Comparison of ENCODE assay signal across 8 cellular contexts in the genomic region with DNA sequence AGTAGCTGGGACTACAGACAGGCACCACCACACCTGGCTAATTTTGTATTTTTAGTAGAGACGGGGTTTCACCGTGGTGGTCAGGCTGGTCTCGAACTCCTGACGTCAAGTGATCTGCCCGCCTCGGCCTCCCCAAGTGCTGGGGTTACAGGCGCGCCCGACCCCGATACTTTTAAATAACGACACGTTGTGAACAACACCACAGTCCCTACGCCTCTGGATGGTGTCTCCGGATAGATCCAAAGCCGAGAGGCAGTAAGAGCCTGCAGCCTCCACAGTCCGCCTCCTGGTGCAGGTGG. TPM values are rescaled to one million over a fixed set of nuclear protein-coding genes. Genes with fewer than 3 reads are reported as not detected.
A peak's percentile ranks its signal among the peaks of the same experiment; 100 is the strongest.
DNase-seq lines count a peak whose midpoint lies in the region; ATAC-seq, FAIRE-seq and TF ChIP-seq lines count a peak whose summit lies in the region.
"Not testable (repeated sequence)": the region's sequence is repeated elsewhere in the genome, so short reads cannot be mapped to it uniquely, and the experiment has no call there.

No MANE protein-coding gene starts in this region.

- POLR2A ChIA-PET in CD4-positive, alpha-beta memory T cell (lab: Charles Lee; ENCODE audit: partially characterized antibody) = not testable (repeated sequence)

- TF ChIP-seq CTCF in endothelial cell (IDR thresholded peaks at IDR 0.05; ENCODE audit: unreplicated experiment); keratinocyte (optimal IDR thresholded peaks at IDR 0.05 in 1 of 3, IDR thresholded peaks at IDR 0.05 in 1 of 3, conservative IDR thresholded peaks at IDR 0.05 in 1 of 3; ENCODE audit: extremely low read depth in 1 of 3, insufficient read depth in 2 of 3, low read length in 3 of 3); testis (IDR thresholded peaks at IDR 0.05): not testable (repeated sequence)

- not testable (repeated sequence) for TF ChIP-seq POLR2A in testis (IDR thresholded peaks at IDR 0.05)

- ATAC-seq in HG02852 (IDR thresholded peaks at IDR 0.05; ENCODE audit: unreplicated experiment) = peak; percentile 27

- H3K4me1 ChIP-seq in CD4-positive, alpha-beta memory T cell (ENCODE audit: insufficient read depth, low read length); SJCRH30; testis: not testable (repeated sequence)
- H3K4me1 ChIP-seq in keratinocyte (ENCODE audit: control insufficient read depth, extremely low read depth, insufficient read depth, low read length) (peaks cover 57% of the 10 kb centered on the region), neuron (ENCODE audit: insufficient read depth, low read length) (peaks cover 14% of the 10 kb centered on the region)

- H3K27ac ChIP-seq in CD4-positive, alpha-beta memory T cell (ENCODE audit: low read depth, low read length); SJCRH30: not testable (repeated sequence)
- H3K27ac ChIP-seq in keratinocyte (ENCODE audit: control insufficient read depth, insufficient read depth, low read length) (peak overlapping the region; percentile 100), testis (peak overlapping the region; percentile 55 to 68)

- FAIRE-seq in keratinocyte (lab: Jason Lieb, UNC) = not testable (repeated sequence)

- WGBS in testis, 2 donors = 26 to 33% methylated on average over 9 to 16 of the region's 16 CpGs

- H3K9me1 ChIP-seq in keratinocyte (ENCODE audit: control insufficient read depth, extremely low read depth, insufficient read depth, low read length) = not testable (repeated sequence)

- H4K20me1 ChIP-seq in keratinocyte (ENCODE audit: control insufficient read depth, extremely low read depth, insufficient read depth, low read length) = not testable (repeated sequence)

- H3K36me3 Mint-ChIP-seq in CD4-positive, alpha-beta memory T cell; endothelial cell (ENCODE audit: low read depth, unreplicated experiment): not testable (repeated sequence)
- H3K36me3 Mint-ChIP-seq in activated naive CD8-positive, alpha-beta T cell treated with anti-CD3 and anti-CD28 coated beads for 36 hours = peaks cover 31% of the 10 kb centered on the region

- peak overlapping the region in 1 of 2 donors; percentile 46 for H3K4me3 ChIP-seq in CD4-positive, alpha-beta memory T cell (ENCODE audit: low read length in 2 of 2)
- H3K4me3 ChIP-seq in SJCRH30 = peak overlapping the region; percentile 76
- H3K4me3 ChIP-seq in keratinocyte (ENCODE audit: control insufficient read depth in 2 of 3, extremely low read depth in 1 of 3, insufficient read depth in 2 of 3, low read depth in 1 of 3, low read length in 3 of 3) = peak overlapping the region; percentile 71 to 80 (median 74)
- peak overlapping the region; percentile 66 for H3K4me3 ChIP-seq in neuron (ENCODE audit: low read length)
- H3K4me3 ChIP-seq in testis = peak overlapping the region; percentile 66 to 80

- not testable (repeated sequence) for H3K36me3 ChIP-seq in CD4-positive, alpha-beta memory T cell (ENCODE audit: insufficient read depth, low read length); SJCRH30; keratinocyte (ENCODE audit: control insufficient read depth in 2 of 2, extremely low read depth in 1 of 2, insufficient read depth in 2 of 2, low read length in 2 of 2); neuron (ENCODE audit: insufficient read depth, low read length); testis (ENCODE audit: low read depth, missing control alignments)

- peak overlapping the region; percentile 49 to 73 (median 67) for H3K4me3 Mint-ChIP-seq in CD4-positive, alpha-beta memory T cell
- peak overlapping the region; percentile 76 for H3K4me3 Mint-ChIP-seq in activated naive CD8-positive, alpha-beta T cell treated with anti-CD3 and anti-CD28 coated beads for 36 hours
- H3K4me3 Mint-ChIP-seq in endothelial cell (ENCODE audit: unreplicated experiment) = peak overlapping the region; percentile 83

- peak overlapping the region; percentile 84 for H3K4me2 ChIP-seq in keratinocyte (ENCODE audit: control insufficient read depth, extremely low read depth, insufficient read depth, low read depth, low read length)

- peaks cover 30% of the 10 kb centered on the region for H3K79me2 ChIP-seq in keratinocyte (ENCODE audit: control insufficient read depth, insufficient read depth, low read length)

- not testable (repeated sequence) for H3K9me3 Mint-ChIP-seq in CD4-positive, alpha-beta memory T cell; activated naive CD8-positive, alpha-beta T cell treated with anti-CD3 and anti-CD28 coated beads for 36 hours; endothelial cell (ENCODE audit: unreplicated experiment)

- peak overlapping the region; percentile 86 for H3K9ac ChIP-seq in keratinocyte (ENCODE audit: control insufficient read depth, extremely low read depth, insufficient read depth, low read length)

- H3K27me3 ChIP-seq in CD4-positive, alpha-beta memory T cell (ENCODE audit: insufficient read depth, low read length); SJCRH30; keratinocyte (ENCODE audit: control insufficient read depth, extremely low read depth, insufficient read depth, low read length); neuron (ENCODE audit: insufficient read depth, low read length); testis: not testable (repeated sequence)

- CTCF ChIA-PET in CD4-positive, alpha-beta memory T cell (lab: Charles Lee; ENCODE audit: partially characterized antibody) = not testable (repeated sequence)

- H3K9me3 ChIP-seq in CD4-positive, alpha-beta memory T cell (ENCODE audit: control insufficient read depth in 1 of 2, low read length in 2 of 2); SJCRH30 (replicated peaks); keratinocyte (ENCODE audit: control insufficient read depth, low read depth, low read length); neuron (ENCODE audit: low read length); testis: not testable (repeated sequence)

- not testable (repeated sequence) for DNase-seq in CD4-positive, alpha-beta memory T cell; SJCRH30; activated naive CD8-positive, alpha-beta T cell treated with anti-CD3 and anti-CD28 coated beads for 36 hours; endothelial cell (ENCODE audit: low spot score); keratinocyte (ENCODE audit: low read depth, low spot score); testis

- dilution Hi-C loops in keratinocyte (cut with MboI; ENCODE audit: extremely low pct_ligation_motif_present, low sequenced_read_pairs) = not testable (repeated sequence)

- intact Hi-C loops in CD4-positive, alpha-beta memory T cell (cut with micrococcal nuclease); testis (cut with DNase I; ENCODE audit: low total_unique reads): not testable (repeated sequence)

- H3K27me3 Mint-ChIP-seq in CD4-positive, alpha-beta memory T cell; activated naive CD8-positive, alpha-beta T cell treated with anti-CD3 and anti-CD28 coated beads for 36 hours; endothelial cell (ENCODE audit: unreplicated experiment): not testable (repeated sequence)

- H3K4me1 Mint-ChIP-seq in CD4-positive, alpha-beta memory T cell = peaks cover 0 to 11% (median 5%) of the 10 kb centered on the region in 4 donors
- H3K4me1 Mint-ChIP-seq in activated naive CD8-positive, alpha-beta T cell treated with anti-CD3 and anti-CD28 coated beads for 36 hours = peaks cover 24% of the 10 kb centered on the region
- peaks cover 15% of the 10 kb centered on the region for H3K4me1 Mint-ChIP-seq in endothelial cell (ENCODE audit: unreplicated experiment)

- peak overlapping the region in 1 of 7 donors; percentile 6 for H3K27ac Mint-ChIP-seq in CD4-positive, alpha-beta memory T cell
- H3K27ac Mint-ChIP-seq in activated naive CD8-positive, alpha-beta T cell treated with anti-CD3 and anti-CD28 coated beads for 36 hours = peak overlapping the region; percentile 29
- H3K27ac Mint-ChIP-seq in endothelial cell (ENCODE audit: unreplicated experiment) = not testable (repeated sequence)

- H2AFZ ChIP-seq in keratinocyte (ENCODE audit: control insufficient read depth, low read length) (peak overlapping the region; percentile 25), neuron (ENCODE audit: low read depth, low read length) (peak overlapping the region; percentile 90)

RNA-seq across cellular contexts. Expression of a gene that starts 0.8 kb away (rescaled TPM):
- under 1 TPM; 0.42 to 0.55 TPM for total RNA-seq in CD4-positive, alpha-beta memory T cell
- polyA plus RNA-seq in CD4-positive, alpha-beta memory T cell = under 1 TPM in 1 of 2 donors, not detected in 1; 0.47 TPM
- total RNA-seq in SJCRH30 (2014; rRNA removed; shearing (Covaris generic)) = 11.0 and 12.3 TPM in 2 replicates
- total RNA-seq in activated naive CD8-positive, alpha-beta T cell treated with anti-CD3 and anti-CD28 coated beads for 36 hours = 10 to 100 TPM; 22.6 to 26.7 TPM
- 24.6 TPM for total RNA-seq in endothelial cell (ENCODE audit: unreplicated experiment)
- polyA plus RNA-seq in keratinocyte = 34.1 to 44.3 TPM (median 41.1 TPM) in 3 replicates
- polyA plus RNA-seq in keratinocyte (2011; ENCODE audit: low read depth) = 10.9 TPM
- polyA plus RNA-seq in keratinocyte (2011; cell fraction: cytosol; rRNA removed) = 34.1 and 36.9 TPM in 2 replicates
- 39.3 and 44.7 TPM in 2 replicates for polyA plus RNA-seq in keratinocyte (2011; cell fraction: nucleus; rRNA removed)
- 25.2 and 45.1 TPM in 2 replicates for polyA plus RNA-seq in keratinocyte (2012; ENCODE audit: low replicate concordance)
- polyA minus RNA-seq in keratinocyte = 47.0 to 93.3 TPM (median 50.5 TPM) in 3 replicates
- polyA minus RNA-seq in keratinocyte (2011; cell fraction: cytosol; rRNA and poly(A)+ RNA removed) = 43.4 TPM
- polyA minus RNA-seq in keratinocyte (2011; cell fraction: nucleus; rRNA and poly(A)+ RNA removed) = 20.7 and 34.0 TPM in 2 replicates
- 10 to 100 TPM in 1 of 2 donors, 1 to 10 TPM in 1; 5.8 to 14.8 TPM for total RNA-seq in testis
- polyA plus RNA-seq in testis (ENCODE audit: insufficient read depth, low read depth, low replicate concordance) = 20.9 TPM

RNA-seq across cellular contexts. Expression of a gene that starts 17.0 kb away (rescaled TPM):
- total RNA-seq in CD4-positive, alpha-beta memory T cell = 10 to 100 TPM; 81.1 to 90.8 TPM
- polyA plus RNA-seq in CD4-positive, alpha-beta memory T cell = 1 to 10 TPM; 3.8 to 7.0 TPM
- total RNA-seq in SJCRH30 (2014; rRNA removed; shearing (Covaris generic)) = 10.4 and 13.2 TPM in 2 replicates
- total RNA-seq in activated naive CD8-positive, alpha-beta T cell treated with anti-CD3 and anti-CD28 coated beads for 36 hours = 10 to 100 TPM; 51.0 to 57.7 TPM
- total RNA-seq in endothelial cell (ENCODE audit: unreplicated experiment) (60.0 TPM), testis (10 to 100 TPM; 64.3 to 78.0 TPM)
- polyA plus RNA-seq in keratinocyte (32.0 to 38.2 TPM (median 33.2 TPM) in 3 replicates), testis (ENCODE audit: insufficient read depth, low read depth, low replicate concordance) (60.4 TPM)
- 117 TPM for polyA plus RNA-seq in keratinocyte (2011; ENCODE audit: low read depth)
- polyA plus RNA-seq in keratinocyte (2011; cell fraction: cytosol; rRNA removed) = 29.3 and 30.1 TPM in 2 replicates
- 61.1 and 74.0 TPM in 2 replicates for polyA plus RNA-seq in keratinocyte (2011; cell fraction: nucleus; rRNA removed)
- 22.9 and 38.4 TPM in 2 replicates for polyA plus RNA-seq in keratinocyte (2012; ENCODE audit: low replicate concordance)
- 150 to 280 TPM (median 212 TPM) in 3 replicates for polyA minus RNA-seq in keratinocyte
- 58.3 TPM for polyA minus RNA-seq in keratinocyte (2011; cell fraction: cytosol; rRNA and poly(A)+ RNA removed)
- 73.5 and 142 TPM in 2 replicates for polyA minus RNA-seq in keratinocyte (2011; cell fraction: nucleus; rRNA and poly(A)+ RNA removed)

RNA-seq across cellular contexts. Expression of a gene that starts 20.5 kb away (rescaled TPM):
- 10 to 100 TPM; 24.4 to 24.7 TPM for total RNA-seq in CD4-positive, alpha-beta memory T cell
- 10 to 100 TPM; 20.6 to 23.4 TPM for polyA plus RNA-seq in CD4-positive, alpha-beta memory T cell
- total RNA-seq in SJCRH30 (2014; rRNA removed; shearing (Covaris generic)) = 19.7 and 20.3 TPM in 2 replicates
- total RNA-seq in activated naive CD8-positive, alpha-beta T cell treated with anti-CD3 and anti-CD28 coated beads for 36 hours = 10 to 100 TPM; 68.7 to 69.3 TPM
- total RNA-seq in endothelial cell (ENCODE audit: unreplicated experiment) = 17.7 TPM
- 29.5 to 34.2 TPM (median 30.2 TPM) in 3 replicates for polyA plus RNA-seq in keratinocyte
- 8.8 TPM for polyA plus RNA-seq in keratinocyte (2011; ENCODE audit: low read depth)
- 18.4 and 23.9 TPM in 2 replicates for polyA plus RNA-seq in keratinocyte (2011; cell fraction: cytosol; rRNA removed)
- 29.3 and 45.9 TPM in 2 replicates for polyA plus RNA-seq in keratinocyte (2011; cell fraction: nucleus; rRNA removed)
- 16.2 and 29.7 TPM in 2 replicates for polyA plus RNA-seq in keratinocyte (2012; ENCODE audit: low replicate concordance)
- 35.9 to 107 TPM (median 40.7 TPM) in 3 replicates for polyA minus RNA-seq in keratinocyte
- 26.7 TPM for polyA minus RNA-seq in keratinocyte (2011; cell fraction: cytosol; rRNA and poly(A)+ RNA removed)
- polyA minus RNA-seq in keratinocyte (2011; cell fraction: nucleus; rRNA and poly(A)+ RNA removed) = 26.0 and 32.7 TPM in 2 replicates
- total RNA-seq in testis = 10 to 100 TPM; 64.2 to 77.4 TPM
- polyA plus RNA-seq in testis (ENCODE audit: insufficient read depth, low read depth, low replicate concordance) = 149 TPM

RNA-seq across cellular contexts. Expression of a gene that starts 50.5 kb away (rescaled TPM):
- 10 to 100 TPM; 94.9 to 97.2 TPM for total RNA-seq in CD4-positive, alpha-beta memory T cell
- polyA plus RNA-seq in CD4-positive, alpha-beta memory T cell = 100 to 1,000 TPM; 122 to 131 TPM
- 34.6 and 45.0 TPM in 2 replicates for total RNA-seq in SJCRH30 (2014; rRNA removed; shearing (Covaris generic))
- 10 to 100 TPM; 79.0 to 82.0 TPM for total RNA-seq in activated naive CD8-positive, alpha-beta T cell treated with anti-CD3 and anti-CD28 coated beads for 36 hours
- total RNA-seq in endothelial cell (ENCODE audit: unreplicated experiment) (93.9 TPM), testis (10 to 100 TPM; 55.9 to 82.8 TPM)
- polyA plus RNA-seq in keratinocyte (47.1 to 71.9 TPM (median 62.8 TPM) in 3 replicates), testis (ENCODE audit: insufficient read depth, low read depth, low replicate concordance) (45.0 TPM)
- 117 TPM for polyA plus RNA-seq in keratinocyte (2011; ENCODE audit: low read depth)
- polyA plus RNA-seq in keratinocyte (2011; cell fraction: cytosol; rRNA removed) = 48.9 and 63.3 TPM in 2 replicates
- polyA plus RNA-seq in keratinocyte (2011; cell fraction: nucleus; rRNA removed) = 89.0 and 91.2 TPM in 2 replicates
- 63.4 and 74.8 TPM in 2 replicates for polyA plus RNA-seq in keratinocyte (2012; ENCODE audit: low replicate concordance)
- polyA minus RNA-seq in keratinocyte = 5.8 to 50.7 TPM (median 17.0 TPM) in 3 replicates
- 15.5 TPM for polyA minus RNA-seq in keratinocyte (2011; cell fraction: cytosol; rRNA and poly(A)+ RNA removed)
- polyA minus RNA-seq in keratinocyte (2011; cell fraction: nucleus; rRNA and poly(A)+ RNA removed) = 13.0 and 25.7 TPM in 2 replicates

RNA-seq across cellular contexts. Expression of a gene that starts 50.6 kb away (rescaled TPM):
- 10 to 100 TPM; 18.6 to 20.9 TPM for total RNA-seq in CD4-positive, alpha-beta memory T cell
- 10 to 100 TPM; 20.0 to 32.6 TPM for polyA plus RNA-seq in CD4-positive, alpha-beta memory T cell
- total RNA-seq in SJCRH30 (2014; rRNA removed; shearing (Covaris generic)) = 12.4 and 16.0 TPM in 2 replicates
- total RNA-seq in activated naive CD8-positive, alpha-beta T cell treated with anti-CD3 and anti-CD28 coated beads for 36 hours = 10 to 100 TPM; 43.2 to 47.2 TPM
- total RNA-seq in endothelial cell (ENCODE audit: unreplicated experiment) (15.9 TPM), testis (10 to 100 TPM; 26.0 to 32.6 TPM)
- polyA plus RNA-seq in keratinocyte (10.9 to 15.5 TPM (median 11.5 TPM) in 3 replicates), testis (ENCODE audit: insufficient read depth, low read depth, low replicate concordance) (33.1 TPM)
- 8.8 TPM for polyA plus RNA-seq in keratinocyte (2011; ENCODE audit: low read depth)
- 7.2 and 8.9 TPM in 2 replicates for polyA plus RNA-seq in keratinocyte (2011; cell fraction: cytosol; rRNA removed)
- 8.3 and 8.8 TPM in 2 replicates for polyA plus RNA-seq in keratinocyte (2011; cell fraction: nucleus; rRNA removed)
- 12.9 and 13.8 TPM in 2 replicates for polyA plus RNA-seq in keratinocyte (2012; ENCODE audit: low replicate concordance)
- polyA minus RNA-seq in keratinocyte = 3.3 to 8.7 TPM (median 5.5 TPM) in 3 replicates
- polyA minus RNA-seq in keratinocyte (2011; cell fraction: cytosol; rRNA and poly(A)+ RNA removed) = 6.9 TPM
- polyA minus RNA-seq in keratinocyte (2011; cell fraction: nucleus; rRNA and poly(A)+ RNA removed) = 6.1 and 6.4 TPM in 2 replicates
